ENCODE assay signal across 31 cellular contexts in genomic region chr16:49504626-49505025, GRCh38.
"Had no signal": no experiment of that assay in that cellular context is flagged by ENCODE, and none has a peak within 500 bp of the region (broad histone marks: within the 10 kb centered on the region; RNA-seq: fewer than 3 reads in every experiment).

No MANE protein-coding gene starts in this region.

- H3K4me1 Mint-ChIP-seq: activated CD4-positive, alpha-beta memory T cell treated with anti-CD3 and anti-CD28 coated beads, Interleukin-2, amount 10 ng/mL, durations not matched to agents 7 days and 5 days; activated CD4-positive, alpha-beta T cell treated with anti-CD3 and anti-CD28 coated beads, Interleukin-2, amount 10 ng/mL, durations not matched to agents 24 days and 14 days had no signal

- H3K9me3 Mint-ChIP-seq: activated CD4-positive, alpha-beta memory T cell treated with anti-CD3 and anti-CD28 coated beads, Interleukin-2, amount 10 ng/mL, durations not matched to agents 7 days and 5 days; activated CD4-positive, alpha-beta T cell treated with anti-CD3 and anti-CD28 coated beads, Interleukin-2, amount 10 ng/mL, durations not matched to agents 24 days and 14 days; activated T-helper 2 cell treated with anti-CD3 and anti-CD28 coated beads, Interferon-gamma antibody, Interleukin-2, Interleukin-4, amounts not matched to agents 10 μg/mL and 5 μg/mL and 100 μg/mL, durations not matched to agents 14 hours and 24 hours and 36 hours had no signal

- ATAC-seq: gastrocnemius medialis; left cardiac atrium; left ventricle myocardium superior; right cardiac atrium; stimulated activated naive CD8-positive, alpha-beta T cell treated with anti-CD3 and anti-CD28 coated beads, Interleukin-15, Interleukin-2, amounts not matched to agents 100 U/mL and 50 U/mL, for 24 hours; T-helper 17 cell had no signal

- H3K36me3 Mint-ChIP-seq: activated naive CD8-positive, alpha-beta T cell had no signal

- H3K4me3 Mint-ChIP-seq: activated CD4-positive, alpha-beta memory T cell treated with anti-CD3 and anti-CD28 coated beads, Interleukin-2, amount 10 ng/mL, durations not matched to agents 7 days and 5 days; activated CD4-positive, alpha-beta T cell treated with anti-CD3 and anti-CD28 coated beads, Interleukin-2, amount 10 ng/mL, durations not matched to agents 24 days and 14 days; activated naive CD8-positive, alpha-beta T cell; brain; T-helper 17 cell had no signal

- DNase-seq: activated CD4-positive, alpha-beta memory T cell treated with anti-CD3 and anti-CD28 coated beads, Interleukin-2, amount 10 ng/mL, durations not matched to agents 7 days and 5 days; activated CD4-positive, alpha-beta T cell treated with anti-CD3 and anti-CD28 coated beads, Interleukin-2, amount 10 ng/mL, durations not matched to agents 24 days and 14 days; activated CD4-positive, CD25-positive, alpha-beta regulatory T cell treated with anti-CD3 and anti-CD28 coated beads, Interleukin-2, amount 50 U/mL, for 72 hours; activated CD8-positive, alpha-beta memory T cell treated with anti-CD3 and anti-CD28 coated beads, Interleukin-2, amount 50 U/mL, for 48 hours; activated naive CD4-positive, alpha-beta T cell treated with Interleukin-2 at 50 U/mL for 16 hours; activated T-cell treated with anti-CD3 and anti-CD28 coated beads, Interleukin-2, amount 50 U/mL, for 48 hours; cerebellar nuclear complex; effector memory CD4-positive, alpha-beta T cell; erythroblast; gastrocnemius medialis; islet precursor cell; left cardiac atrium; left ventricle myocardium superior; nucleus accumbens; right cardiac atrium; stimulated activated CD4-positive, alpha-beta T cell treated with anti-CD3 and anti-CD28 coated beads, Interleukin-2, amount 100 ng/mL, for 48 hours; stimulated activated naive CD8-positive, alpha-beta T cell treated with anti-CD3 and anti-CD28 coated beads, Interleukin-15, Interleukin-2, amounts not matched to agents 100 U/mL and 50 U/mL, for 24 hours; T-helper 17 cell; T1000; testis; transverse colon had no signal

- H3K4me2 ChIP-seq: hepatocyte had no signal

- H3K36me3 ChIP-seq: ascending aorta, cardiac muscle cell, gastrocnemius medialis, transverse colon had no signal

- H3K27me3 Mint-ChIP-seq: activated CD4-positive, alpha-beta memory T cell treated with anti-CD3 and anti-CD28 coated beads, Interleukin-2, amount 10 ng/mL, durations not matched to agents 7 days and 5 days; activated CD4-positive, alpha-beta T cell treated with anti-CD3 and anti-CD28 coated beads, Interleukin-2, amount 10 ng/mL, durations not matched to agents 24 days and 14 days; activated naive CD8-positive, alpha-beta T cell; T-helper 17 cell had no signal

- H3K27ac Mint-ChIP-seq: activated CD4-positive, alpha-beta memory T cell treated with anti-CD3 and anti-CD28 coated beads, Interleukin-2, amount 10 ng/mL, durations not matched to agents 7 days and 5 days; activated CD4-positive, alpha-beta T cell treated with anti-CD3 and anti-CD28 coated beads, Interleukin-2, amount 10 ng/mL, durations not matched to agents 24 days and 14 days; activated naive CD8-positive, alpha-beta T cell; activated T-helper 2 cell treated with anti-CD3 and anti-CD28 coated beads, Interferon-gamma antibody, Interleukin-2, Interleukin-4, amounts not matched to agents 10 μg/mL and 5 μg/mL and 100 μg/mL, durations not matched to agents 14 hours and 24 hours and 36 hours; T-helper 17 cell had no signal

- H3K27me3 ChIP-seq: ascending aorta, cardiac muscle cell, dorsolateral prefrontal cortex, gastrocnemius medialis, hepatocyte, testis, transverse colon had no signal

- FAIRE-seq: urothelium cell line had no signal

- H3K27ac ChIP-seq: ascending aorta, cardiac muscle cell, coronary artery, dorsolateral prefrontal cortex, gastrocnemius medialis, hepatocyte, parathyroid adenoma, testis, transverse colon had no signal

- H3K4me1 ChIP-seq: ascending aorta, gastrocnemius medialis, parathyroid adenoma, testis, transverse colon had no signal

- H3K79me2 ChIP-seq: hepatocyte, parathyroid adenoma had no signal

- H3K9me3 ChIP-seq: ascending aorta, gastrocnemius medialis, testis, transverse colon had no signal

- H3K9ac ChIP-seq: parathyroid adenoma had no signal

- H3K4me3 ChIP-seq: ascending aorta, cardiac muscle cell, coronary artery, dorsolateral prefrontal cortex, gastrocnemius medialis, hepatocyte, testis, transverse colon had no signal

- H2AFZ ChIP-seq: hepatocyte, parathyroid adenoma had no signal
